Comparison of ENCODE assay signal across 16 cellular contexts in the genomic region with DNA sequence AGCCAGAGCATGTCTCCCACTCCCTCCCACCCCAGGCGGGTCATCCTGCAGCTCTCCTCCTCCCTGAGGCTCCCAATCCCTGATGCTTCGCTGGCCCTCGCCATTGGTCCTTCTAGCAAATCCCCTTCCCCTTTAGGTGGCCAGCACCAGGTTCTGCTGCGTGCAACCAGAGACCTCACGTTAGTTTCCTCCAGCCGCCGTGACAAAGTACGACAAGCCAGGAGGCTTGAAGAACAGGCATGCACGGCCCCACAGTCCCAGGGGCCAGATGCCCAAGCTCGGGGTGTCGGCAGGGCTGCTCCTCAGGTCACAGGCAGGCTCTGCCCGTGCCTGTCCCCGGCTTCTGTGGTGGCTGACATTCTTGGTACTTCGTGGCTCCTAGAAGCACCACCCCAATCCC.
DNase-seq lines count a peak whose midpoint lies in the region; ATAC-seq and TF ChIP-seq lines count a peak whose summit lies in the region.
"Had no signal": no experiment of that assay in that cellular context is flagged by ENCODE, and none has a peak within 500 bp of the region (broad histone marks: within the 10 kb centered on the region; RNA-seq: fewer than 3 reads in every experiment).

No MANE protein-coding gene starts in this region.

- no peak overlapping the region for H3K4me3 Mint-ChIP-seq in naive thymus-derived CD8-positive, alpha-beta T cell
- no peak overlapping the region for H3K4me3 Mint-ChIP-seq in effector memory CD8-positive, alpha-beta T cell
- H3K4me3 Mint-ChIP-seq: CD4-positive, alpha-beta memory T cell; GM23338 had no signal

- WGBS in sigmoid colon, 2 donors = 89 to 93% methylated on average over 14 of the region's 14 CpGs

- TF ChIP-seq CTCF in coronary artery (IDR thresholded peaks at IDR 0.05) = no peak
- TF ChIP-seq CTCF in sigmoid colon (IDR thresholded peaks at IDR 0.05) = no peak

- TF ChIP-seq EP300 in sigmoid colon (IDR thresholded peaks at IDR 0.05) = no peak

- peaks cover 0 to 6% (median 2%) of the 10 kb centered on the region in 9 donors for H3K9me3 Mint-ChIP-seq in naive thymus-derived CD8-positive, alpha-beta T cell
- H3K9me3 Mint-ChIP-seq in effector memory CD8-positive, alpha-beta T cell = no peaks in the 10 kb centered on the region

- no peaks in the 10 kb centered on the region for H3K36me3 Mint-ChIP-seq in naive thymus-derived CD8-positive, alpha-beta T cell
- no peaks in the 10 kb centered on the region for H3K36me3 Mint-ChIP-seq in effector memory CD8-positive, alpha-beta T cell (ENCODE audit: insufficient read depth)
- H3K36me3 Mint-ChIP-seq: CD4-positive, alpha-beta memory T cell had no signal

- peaks cover 0 to 10% (median 2%) of the 10 kb centered on the region in 5 donors for H3K27me3 Mint-ChIP-seq in naive thymus-derived CD8-positive, alpha-beta T cell
- H3K27me3 Mint-ChIP-seq in effector memory CD8-positive, alpha-beta T cell = peaks cover 8 to 17% of the 10 kb centered on the region in 2 donors
- H3K27me3 Mint-ChIP-seq: CD4-positive, alpha-beta memory T cell had no signal

- ATAC-seq in naive thymus-derived CD8-positive, alpha-beta T cell = no peak
- ATAC-seq in effector memory CD8-positive, alpha-beta T cell (replicated peaks) = no peak
- ATAC-seq: GM23338 had no signal

- DNase-seq in coronary artery (ENCODE audit: low spot score) (peak; percentile 60), islet precursor cell (peak; percentile 44), sigmoid colon (peak; percentile 57)
- DNase-seq in naive thymus-derived CD8-positive, alpha-beta T cell = no peak
- no peak for DNase-seq in effector memory CD8-positive, alpha-beta T cell
- DNase-seq in activated CD4-positive, alpha-beta T cell treated with anti-CD3 and anti-CD28 coated beads for 4 hours = no peak
- DNase-seq: ACHN; AML-193; CD4-positive, alpha-beta memory T cell; DMS153; DMS79; GDM1; HCEC 1CT had no signal

- H3K4me1 Mint-ChIP-seq in naive thymus-derived CD8-positive, alpha-beta T cell = no peaks in the 10 kb centered on the region
- no peaks in the 10 kb centered on the region for H3K4me1 Mint-ChIP-seq in effector memory CD8-positive, alpha-beta T cell (ENCODE audit: low read depth in 2 of 2)
- H3K4me1 Mint-ChIP-seq: CD4-positive, alpha-beta memory T cell; GM23338 had no signal

- TF ChIP-seq POLR2A in sigmoid colon (IDR thresholded peaks at IDR 0.05) = no peak

- no peaks in the 10 kb centered on the region for H3K4me1 ChIP-seq in sigmoid colon

- H3K36me3 ChIP-seq in sigmoid colon = no peaks in the 10 kb centered on the region

- H3K4me3 ChIP-seq in coronary artery = no peak overlapping the region
- no peak overlapping the region for H3K4me3 ChIP-seq in sigmoid colon
- H3K4me3 ChIP-seq: GM23338 had no signal

- H3K27ac ChIP-seq in coronary artery (no peak overlapping the region), sigmoid colon (no peak overlapping the region)
- H3K27ac ChIP-seq: C4-2B, HL-60 had no signal

- H3K27me3 ChIP-seq in sigmoid colon = no peaks in the 10 kb centered on the region

- H3K27ac Mint-ChIP-seq in naive thymus-derived CD8-positive, alpha-beta T cell = no peak overlapping the region
- no peak overlapping the region for H3K27ac Mint-ChIP-seq in effector memory CD8-positive, alpha-beta T cell
- H3K27ac Mint-ChIP-seq: CD4-positive, alpha-beta memory T cell; GM23338 had no signal

- intact Hi-C loops in sigmoid colon (cut with DNase I) = no loop called here

- POLR2A ChIA-PET in naive thymus-derived CD8-positive, alpha-beta T cell (lab: Charles Lee) = no interaction called here

- H3K9me3 ChIP-seq in sigmoid colon = peaks cover 0 to 12% (median 1%) of the 10 kb centered on the region in 4 donors

Comparison
In these comparisons a context has a peak if more than half of its experiments do, and no peak if none do; other contexts are left out.
1. DNase-seq: peak in coronary artery (single experiment), islet precursor cell (single experiment) and sigmoid colon (single experiment); none in naive thymus-derived CD8-positive, alpha-beta T cell (0 of 10), effector memory CD8-positive, alpha-beta T cell (0 of 3) and activated CD4-positive, alpha-beta T cell treated with anti-CD3 and anti-CD28 coated beads for 4 hours (0 of 2).